17 cellular contexts compared by ENCODE assay signal in genomic region chr5:126195410-126196100, GRCh38.
"Had no signal": no experiment of that assay in that cellular context is flagged by ENCODE, and none has a peak within 500 bp of the region (broad histone marks: within the 10 kb centered on the region; RNA-seq: fewer than 3 reads in every experiment).

No MANE protein-coding gene starts in this region.

- H3K9me3 Mint-ChIP-seq: activated CD4-positive, alpha-beta memory T cell treated with anti-CD3 and anti-CD28 coated beads for 36 hours; stimulated activated memory B cell treated with anti-CD40 and anti-IgM and Interleukin-4, amounts not matched to agents 10 μg/mL and 1 μg/mL and 100 μg/mL, for 72 hours had no signal

- DNase-seq: activated CD4-positive, alpha-beta memory T cell treated with anti-CD3 and anti-CD28 coated beads for 36 hours; activated effector memory CD4-positive, alpha-beta T cell treated with Interleukin-2 at 50 U/mL for 16 hours; activated naive CD4-positive, alpha-beta T cell treated with anti-CD3 and anti-CD28 coated beads, Interleukin-2, amount 50 U/mL, for 16 hours; activated T-cell treated with anti-CD3 and anti-CD28 coated beads, Interleukin-2, amount 50 U/mL, for 4 hours; adrenal gland; brain microvascular endothelial cell; cerebellar nuclear complex; dermis blood vessel endothelial cell; islet precursor cell; left ventricle myocardium inferior; ovary; T-cell; T-helper 9 cell had no signal

- H3K4me3 ChIP-seq: adrenal gland, gastroesophageal sphincter, left ventricle myocardium inferior, ovary, SK-N-MC had no signal

- H3K4me3 Mint-ChIP-seq: activated CD4-positive, alpha-beta memory T cell treated with anti-CD3 and anti-CD28 coated beads for 36 hours; activated T-cell treated with anti-CD3 and anti-CD28 coated beads, Interleukin-2, amount 50 U/mL, for 4 hours; stimulated activated memory B cell treated with anti-CD40 and anti-IgM and Interleukin-4, amounts not matched to agents 10 μg/mL and 1 μg/mL and 100 μg/mL, for 72 hours; T-cell had no signal

- H3K27ac ChIP-seq: adrenal gland, brain microvascular endothelial cell, epithelial cell of prostate, gastroesophageal sphincter, left ventricle myocardium inferior, ovary, SK-N-MC had no signal

- H3K36me3 Mint-ChIP-seq: activated CD4-positive, alpha-beta memory T cell treated with anti-CD3 and anti-CD28 coated beads for 36 hours; stimulated activated memory B cell treated with anti-CD40 and anti-IgM and Interleukin-4, amounts not matched to agents 10 μg/mL and 1 μg/mL and 100 μg/mL, for 72 hours; T-cell had no signal

- H3K27ac Mint-ChIP-seq: activated CD4-positive, alpha-beta memory T cell treated with anti-CD3 and anti-CD28 coated beads for 36 hours; stimulated activated memory B cell treated with anti-CD40 and anti-IgM and Interleukin-4, amounts not matched to agents 10 μg/mL and 1 μg/mL and 100 μg/mL, for 72 hours; T-cell had no signal

- H3K36me3 ChIP-seq: adrenal gland, brain microvascular endothelial cell, gastroesophageal sphincter, left ventricle myocardium inferior, ovary had no signal

- H3K4me1 ChIP-seq: adrenal gland, left ventricle myocardium inferior had no signal

- H3K27me3 ChIP-seq: adrenal gland, brain microvascular endothelial cell, gastroesophageal sphincter, ovary had no signal

- H3K9me3 ChIP-seq: adrenal gland, gastroesophageal sphincter, left ventricle myocardium inferior, ovary had no signal

- H3K27me3 Mint-ChIP-seq: activated CD4-positive, alpha-beta memory T cell treated with anti-CD3 and anti-CD28 coated beads for 36 hours; T-cell had no signal

- H3K4me1 Mint-ChIP-seq: stimulated activated memory B cell treated with anti-CD40 and anti-IgM and Interleukin-4, amounts not matched to agents 10 μg/mL and 1 μg/mL and 100 μg/mL, for 72 hours; T-cell had no signal

- ATAC-seq: activated T-cell treated with anti-CD3 and anti-CD28 coated beads, Interleukin-2, amount 50 U/mL, for 4 hours; gastroesophageal sphincter; stimulated activated memory B cell treated with anti-CD40 and anti-IgM and Interleukin-4, amounts not matched to agents 10 μg/mL and 1 μg/mL and 100 μg/mL, for 72 hours; T-cell had no signal
